ENCODE assay signal across 23 cellular contexts in the genomic region with DNA sequence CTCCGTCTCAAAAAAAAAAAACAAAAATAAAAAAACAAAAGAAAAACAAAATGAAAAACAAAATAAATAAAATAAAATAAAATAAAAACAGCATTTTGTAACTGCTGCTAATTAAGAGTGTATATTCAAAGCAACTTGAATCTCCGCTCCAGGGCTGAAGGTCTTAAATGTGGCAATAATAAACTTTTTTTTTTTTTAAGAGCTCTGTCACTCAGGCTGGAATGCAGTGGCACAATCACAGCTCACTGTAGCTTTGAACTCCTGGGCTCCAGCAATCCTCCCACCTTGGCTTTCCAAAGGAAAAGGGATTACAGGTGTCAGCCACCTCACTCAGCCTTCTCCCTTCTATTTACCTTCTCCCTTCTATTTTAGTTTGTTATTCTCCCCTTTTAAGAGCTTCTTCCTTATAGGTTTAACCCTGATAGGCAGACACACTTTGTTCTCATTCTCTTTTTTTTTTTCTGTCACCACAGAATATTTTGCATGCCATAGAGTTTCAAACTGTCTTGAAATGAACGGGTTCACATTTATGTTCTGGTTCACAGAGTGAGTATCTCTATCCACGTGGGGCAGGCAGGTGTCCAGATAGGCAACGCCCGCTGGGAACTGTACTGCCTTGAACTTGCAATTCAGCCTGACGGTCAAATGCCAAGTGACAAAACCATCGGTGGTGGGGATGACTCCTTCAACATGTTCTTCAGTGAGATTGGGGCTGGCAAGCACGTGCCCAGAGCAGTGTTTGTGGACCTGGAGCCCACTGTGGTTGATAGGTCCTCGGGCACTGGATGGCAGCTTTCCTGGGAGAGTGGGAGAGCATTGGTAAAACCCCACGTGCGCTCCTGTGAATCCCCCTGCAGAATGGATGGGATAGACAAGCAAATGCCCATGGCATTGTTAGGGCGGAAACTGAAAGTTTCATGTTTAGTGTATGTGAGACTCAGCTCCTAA. TPM values are rescaled to one million over a fixed set of nuclear protein-coding genes. Genes with fewer than 3 reads are reported as not detected.
"Had no signal": no experiment of that assay in that cellular context is flagged by ENCODE, and none has a peak within 500 bp of the region (broad histone marks: within the 10 kb centered on the region; RNA-seq: fewer than 3 reads in every experiment).

No MANE protein-coding gene starts in this region.

- H3K4me1 ChIP-seq: esophagus squamous epithelium, tibial nerve, uterus had no signal

- H3K4me3 ChIP-seq: esophagus squamous epithelium, skin epidermis, tibial nerve, uterus had no signal

- H3K27me3 ChIP-seq: esophagus squamous epithelium, tibial nerve, uterus had no signal

- FAIRE-seq: endothelial cell of umbilical vein had no signal

- H3K27ac ChIP-seq: brain microvascular endothelial cell, esophagus squamous epithelium, skin epidermis, tibial nerve, uterus had no signal

- DNase-seq: activated CD4-positive, alpha-beta memory T cell treated with anti-CD3 and anti-CD28 coated beads, Interleukin-2, amount 10 ng/mL, durations not matched to agents 7 days and 5 days; activated CD4-positive, alpha-beta T cell treated with anti-CD3 and anti-CD28 coated beads for 48 hours; activated CD4-positive, CD25-positive, alpha-beta regulatory T cell; activated CD8-positive, alpha-beta memory T cell treated with anti-CD3 and anti-CD28 coated beads, Interleukin-2, amount 10 ng/mL, durations not matched to agents 7 days and 5 days; activated naive CD4-positive, alpha-beta T cell treated with Interleukin-2 at 50 U/mL for 16 hours; activated naive CD8-positive, alpha-beta T cell treated with anti-CD3 and anti-CD28 coated beads, Interleukin-2, amount 10 ng/mL, durations not matched to agents 7 days and 5 days; anterior cingulate cortex; brain microvascular endothelial cell; effector CD8-positive, alpha-beta T cell; esophagus squamous epithelium; left cardiac atrium; retina; T-helper 1 cell; T-helper 9 cell; uterus had no signal

- H3K9me3 ChIP-seq: esophagus squamous epithelium, tibial nerve, uterus had no signal

- H3K36me3 ChIP-seq: brain microvascular endothelial cell, esophagus squamous epithelium, tibial nerve, uterus had no signal

RNA-seq across cellular contexts. Expression of gene LRRC74B, which starts 19.4 kb away (rescaled TPM):
- total RNA-seq: activated CD4-positive, alpha-beta memory T cell treated with anti-CD3 and anti-CD28 coated beads, Interleukin-2, amount 10 ng/mL, durations not matched to agents 7 days and 5 days; activated CD8-positive, alpha-beta memory T cell treated with anti-CD3 and anti-CD28 coated beads, Interleukin-2, amount 10 ng/mL, durations not matched to agents 7 days and 5 days; activated naive CD8-positive, alpha-beta T cell treated with anti-CD3 and anti-CD28 coated beads, Interleukin-2, amount 10 ng/mL, durations not matched to agents 7 days and 5 days; activated T-helper 2 cell treated with anti-CD3 and anti-CD28 coated beads, Interferon-gamma antibody, Interleukin-2, Interleukin-4, amounts not matched to agents 10 μg/mL and 5 μg/mL and 100 μg/mL, durations not matched to agents 14 hours and 24 hours and 36 hours; endothelial cell of umbilical vein; glomerular endothelial cell; left cardiac atrium; lung microvascular endothelial cell; mesothelial cell of epicardium; natural killer cell treated with Interleukin-12 subunit alpha and Interleukin-12 subunit beta and Interleukin-15 and Interleukin-18, amount 100 ng/mL, for 72 hours had no signal
- polyA plus RNA-seq: endothelial cell of umbilical vein had no signal

RNA-seq across cellular contexts. Expression of gene SLC7A4, which starts 32.8 kb away (rescaled TPM):
- total RNA-seq: activated CD4-positive, alpha-beta memory T cell treated with anti-CD3 and anti-CD28 coated beads, Interleukin-2, amount 10 ng/mL, durations not matched to agents 7 days and 5 days; endothelial cell of umbilical vein; glomerular endothelial cell; lung microvascular endothelial cell; natural killer cell treated with Interleukin-12 subunit alpha and Interleukin-12 subunit beta and Interleukin-15 and Interleukin-18, amount 100 ng/mL, for 72 hours had no signal
- polyA plus RNA-seq: endothelial cell of umbilical vein had no signal

RNA-seq across cellular contexts. Expression of gene P2RX6, which starts 50.2 kb away (rescaled TPM):
- total RNA-seq: endothelial cell of umbilical vein; lung microvascular endothelial cell; natural killer cell treated with Interleukin-12 subunit alpha and Interleukin-12 subunit beta and Interleukin-15 and Interleukin-18, amount 100 ng/mL, for 72 hours had no signal
